ENCODE assay signal across 15 cellular contexts in the genomic region with DNA sequence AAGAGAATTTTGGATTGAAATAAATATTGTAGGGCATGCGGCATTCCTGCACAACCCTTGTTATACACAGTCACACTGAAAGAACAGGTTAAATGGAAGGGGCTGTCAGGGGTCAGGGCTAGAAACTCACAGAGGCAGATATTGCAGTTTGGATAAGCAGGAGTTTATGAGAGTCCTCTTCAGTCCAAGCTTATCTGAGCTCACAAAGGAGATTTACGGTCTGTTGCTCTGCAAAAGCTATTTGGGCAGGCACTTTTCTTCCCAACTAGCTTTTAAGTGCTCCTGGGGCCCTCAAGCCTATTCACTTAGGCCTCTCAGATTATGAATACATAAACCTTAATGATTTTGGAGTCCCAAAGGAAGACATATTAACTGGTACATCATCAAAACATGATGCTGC.
DNase-seq lines count a peak whose midpoint lies in the region; ATAC-seq and TF ChIP-seq lines count a peak whose summit lies in the region.
"Had no signal": no experiment of that assay in that cellular context is flagged by ENCODE, and none has a peak within 500 bp of the region (broad histone marks: within the 10 kb centered on the region; RNA-seq: fewer than 3 reads in every experiment).

No MANE protein-coding gene starts in this region.

- H3K9me3 ChIP-seq in cardiac muscle cell (ENCODE audit: low read depth) (no peaks in the 10 kb centered on the region), esophagus muscularis mucosa (no peaks in the 10 kb centered on the region)
- H3K9me3 ChIP-seq: lower lobe of right lung, SJCRH30, stomach had no signal

- no peak for TF ChIP-seq EP300 in esophagus muscularis mucosa (IDR thresholded peaks at IDR 0.05)

- H3K4me1 ChIP-seq in cardiac muscle cell (ENCODE audit: low read depth), result peaks cover 50% of the 10 kb centered on the region
- peaks cover 10 to 41% (median 37%) of the 10 kb centered on the region in 4 donors for H3K4me1 ChIP-seq in esophagus muscularis mucosa

- H3K27me3 ChIP-seq in cardiac muscle cell (no peaks in the 10 kb centered on the region), esophagus muscularis mucosa (no peaks in the 10 kb centered on the region)
- H3K27me3 ChIP-seq: dorsolateral prefrontal cortex, SJCRH30, stomach had no signal

- DNase-seq in cardiac muscle cell (ENCODE audit: low read depth in 1 of 2, low spot score in 1 of 2) (peak in 1 of 2 donors; percentile 66), left ventricle myocardium superior (no peak), NCI-H345 (lab: John Stamatoyannopoulos, UW) (peak; percentile 88), esophagus muscularis mucosa (ENCODE audit: extremely low spot score) (peak; percentile 75), KBM-7 (no peak)
- no peak for DNase-seq in activated naive CD4-positive, alpha-beta T cell treated with anti-CD3 and anti-CD28 coated beads, Interleukin-2, amount 50 U/mL, for 72 hours (ENCODE audit: low spot score in 2 of 2)
- no peak for DNase-seq in stimulated activated CD4-positive, alpha-beta T cell treated with anti-CD3 and anti-CD28 coated beads, Interleukin-15, amount 100 ng/mL, for 24 hours
- DNase-seq: activated gamma-delta T cell, dorsolateral prefrontal cortex, lower lobe of right lung, MV-4-11, SJCRH30, small intestine, stomach had no signal

- TF ChIP-seq POLR2A in esophagus muscularis mucosa (IDR thresholded peaks at IDR 0.05; ENCODE audit: low read depth), result no peak

- no peaks in the 10 kb centered on the region for H3K36me3 Mint-ChIP-seq in activated naive CD4-positive, alpha-beta T cell treated with anti-CD3 and anti-CD28 coated beads, Interleukin-2, amount 50 U/mL, for 72 hours

- H3K36me3 ChIP-seq in cardiac muscle cell (no peaks in the 10 kb centered on the region), esophagus muscularis mucosa (no peaks in the 10 kb centered on the region)
- H3K36me3 ChIP-seq: lower lobe of right lung, SJCRH30, stomach had no signal

- H3K27ac ChIP-seq in cardiac muscle cell, result peak overlapping the region; percentile 93
- no peak overlapping the region for H3K27ac ChIP-seq in esophagus muscularis mucosa (replicated peaks in 1 of 4)
- H3K27ac ChIP-seq: lower lobe of right lung, SJCRH30, stomach had no signal

- ATAC-seq in left ventricle myocardium superior (no peak), GM19324 (IDR thresholded peaks at IDR 0.05; ENCODE audit: low FRiP score, unreplicated experiment) (no peak)
- ATAC-seq in activated naive CD4-positive, alpha-beta T cell treated with anti-CD3 and anti-CD28 coated beads, Interleukin-2, amount 50 U/mL, for 72 hours, result no peak
- ATAC-seq: lower lobe of right lung had no signal

- TF ChIP-seq CTCF in cardiac muscle cell (IDR thresholded peaks at IDR 0.05; ENCODE audit: low read depth, low read length) (no peak), esophagus muscularis mucosa (IDR thresholded peaks at IDR 0.05) (no peak)

- 86% methylated on average over 2 of the region's 2 CpGs for WGBS in esophagus muscularis mucosa

- intact Hi-C loops in left ventricle myocardium superior (cut with micrococcal nuclease) (no loop called here), esophagus muscularis mucosa (cut with DNase I) (no loop called here)

- in situ Hi-C loops in KBM-7 (cut with MboI; ENCODE audit: low pct_unique_long_range_greater_than_20kb, low sequenced_read_pairs), result no loop called here

- H3K27ac Mint-ChIP-seq in activated naive CD4-positive, alpha-beta T cell treated with anti-CD3 and anti-CD28 coated beads, Interleukin-2, amount 50 U/mL, for 72 hours, result no peak overlapping the region

- H3K4me3 ChIP-seq in cardiac muscle cell (no peak overlapping the region), esophagus muscularis mucosa (no peak overlapping the region)
- H3K4me3 ChIP-seq: dorsolateral prefrontal cortex, lower lobe of right lung, SJCRH30, stomach had no signal

- H3K9me3 Mint-ChIP-seq in activated naive CD4-positive, alpha-beta T cell treated with anti-CD3 and anti-CD28 coated beads, Interleukin-2, amount 50 U/mL, for 72 hours, result no peaks in the 10 kb centered on the region

Comparison
In these comparisons a context has a peak if more than half of its experiments do, and no peak if none do; other contexts are left out.
1. DNase-seq: peak in NCI-H345 (single experiment) and esophagus muscularis mucosa (single experiment); none in left ventricle myocardium superior (single experiment), KBM-7 (single experiment), activated naive CD4-positive, alpha-beta T cell treated with anti-CD3 and anti-CD28 coated beads, Interleukin-2, amount 50 U/mL, for 72 hours (0 of 2) and stimulated activated CD4-positive, alpha-beta T cell treated with anti-CD3 and anti-CD28 coated beads, Interleukin-15, amount 100 ng/mL, for 24 hours (single experiment).